1 cellular context compared by ENCODE assay signal in the genomic region with DNA sequence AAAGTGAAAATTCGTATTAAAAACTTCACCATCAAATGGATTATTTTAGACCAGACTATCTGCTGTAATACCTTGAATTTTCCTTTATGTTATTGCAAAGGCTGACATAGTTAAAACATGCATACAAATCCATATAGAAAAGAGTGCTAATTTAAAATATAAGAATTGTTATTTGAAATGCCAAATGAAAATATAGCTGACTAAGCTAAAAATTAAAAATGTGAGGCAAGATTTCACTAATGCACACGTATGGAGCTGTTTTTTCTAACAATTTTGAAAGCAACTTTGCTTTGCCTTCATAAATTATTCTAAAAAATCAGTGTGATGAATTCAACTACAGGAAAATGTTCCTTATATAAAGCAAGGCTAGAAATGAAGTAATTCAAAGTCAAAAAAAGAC.
TF ChIP-seq lines count a peak whose summit lies in the region.

No MANE protein-coding gene starts in this region.

TF ChIP-seq in HepG2, 621 proteins besides CTCF, POLR2A, EP300 and RAD21 (continued from another document):
- TF ChIP-seq ZBTB39 (CRISPR knock-in tag; IDR thresholded peaks at IDR 0.05) (no peak), MAFK (conservative IDR thresholded peaks at IDR 0.05 in 1 of 2, IDR thresholded peaks at IDR 0.05 in 1 of 2; ENCODE audit: low read length in 2 of 2) (peak; percentile 95 to 98), E2F2 (CRISPR knock-in tag; IDR thresholded peaks at IDR 0.05; ENCODE audit: borderline replicate concordance) (no peak)
TF ChIP-seq in HepG2: peak in this region for 2.
